Comparison of ENCODE assay signal across 26 cellular contexts in the genomic region with DNA sequence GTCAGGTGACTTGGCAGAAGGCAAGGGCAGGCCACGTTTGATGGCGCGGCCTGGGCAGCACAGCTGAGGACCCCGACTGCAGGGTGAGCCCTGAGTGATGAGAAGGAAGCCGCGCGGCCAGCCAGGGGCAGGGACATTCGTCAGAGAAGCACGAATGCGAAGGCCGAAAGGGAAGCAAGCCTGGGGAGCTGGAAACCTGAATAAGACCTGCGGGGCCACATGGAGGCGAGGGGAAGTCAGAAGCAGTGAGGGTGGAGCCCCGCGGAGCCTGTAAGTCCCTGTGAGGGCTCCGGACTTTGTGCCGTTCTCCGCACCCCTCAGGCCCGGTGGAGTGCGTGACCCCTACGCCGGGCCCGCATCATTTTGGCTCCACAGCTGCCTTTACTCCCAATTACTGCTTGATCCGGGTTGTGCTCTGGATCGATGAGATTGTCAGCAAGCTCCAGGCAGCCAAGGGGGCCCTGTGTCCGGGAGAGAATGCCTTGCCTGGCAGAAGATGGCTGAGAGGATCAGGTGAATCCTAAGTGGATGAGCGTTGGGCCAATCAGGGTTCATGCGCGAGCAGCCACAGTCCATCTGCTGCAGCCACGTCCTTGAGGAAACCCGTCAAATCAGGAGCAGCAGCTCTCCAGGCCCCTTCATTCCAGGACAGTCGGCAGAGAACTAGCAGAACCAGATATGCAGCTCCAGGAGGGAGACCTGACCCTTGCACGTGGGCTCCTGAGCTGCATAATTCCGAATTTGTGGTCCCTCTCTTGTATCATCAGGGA.
"Had no signal": no experiment of that assay in that cellular context is flagged by ENCODE, and none has a peak within 500 bp of the region (broad histone marks: within the 10 kb centered on the region; RNA-seq: fewer than 3 reads in every experiment).

No MANE protein-coding gene starts in this region.

- H3K27me3 ChIP-seq: colonic mucosa, hepatocyte, right lobe of liver, stomach, suprapubic skin, tibial nerve had no signal

- H3K4me3 ChIP-seq: breast epithelium, colonic mucosa, dorsolateral prefrontal cortex, esophagus muscularis mucosa, hepatocyte, right lobe of liver, skin epidermis, stomach, suprapubic skin, tibial nerve had no signal

- H3K27ac ChIP-seq: breast epithelium, colonic mucosa, dorsolateral prefrontal cortex, esophagus muscularis mucosa, hepatocyte, right lobe of liver, skin epidermis, stomach, suprapubic skin, tibial nerve had no signal

- H3K4me1 ChIP-seq: breast epithelium, colonic mucosa, esophagus muscularis mucosa, stomach, suprapubic skin, tibial nerve had no signal

- DNase-seq: activated B cell treated with CpG ODN at 0.5 μM for 24 hours; activated CD4-positive, alpha-beta T cell treated with anti-CD3 and anti-CD28 coated beads for 36 hours; activated CD4-positive, alpha-beta T cell treated with anti-CD3 and anti-CD28 coated beads, Interleukin-2, amount 50 U/mL, for 4 hours; activated effector memory CD4-positive, alpha-beta T cell treated with Interleukin-2 at 50 U/mL for 16 hours; activated naive CD4-positive, alpha-beta T cell treated with anti-CD3 and anti-CD28 coated beads for 36 hours; activated naive CD8-positive, alpha-beta T cell treated with anti-CD3 and anti-CD28 coated beads, Interleukin-2, amount 10 ng/mL, durations not matched to agents 7 days and 5 days; activated T-cell treated with anti-CD3 and anti-CD28 coated beads, Interleukin-2, amount 50 U/mL, for 48 hours; amniotic stem cell; colonic mucosa; dorsolateral prefrontal cortex; effector memory CD8-positive, alpha-beta T cell; glutamatergic neuron; left cardiac atrium; occipital lobe; posterior cingulate gyrus; right lobe of liver; stimulated activated CD4-positive, alpha-beta T cell treated with anti-CD3 and anti-CD28 coated beads, Interleukin-2, amount 100 ng/mL, for 24 hours; T1000 had no signal

- ATAC-seq: activated CD4-positive, alpha-beta T cell treated with anti-CD3 and anti-CD28 coated beads for 36 hours; effector memory CD8-positive, alpha-beta T cell; left cardiac atrium; right lobe of liver; stimulated activated effector memory CD8-positive, alpha-beta T cell treated with anti-CD3 and anti-CD28 coated beads, Interleukin-12 subunit alpha, Interleukin-12 subunit beta, amount 100 ng/mL, for 72 hours had no signal

- H3K36me3 ChIP-seq: breast epithelium, colonic mucosa, esophagus muscularis mucosa, right lobe of liver, stomach, suprapubic skin, tibial nerve had no signal

- H3K9me3 ChIP-seq: breast epithelium, colonic mucosa, esophagus muscularis mucosa, right lobe of liver, stomach, suprapubic skin, tibial nerve had no signal
